8 cellular contexts compared by ENCODE assay signal in genomic region chr12:120534203-120534702, GRCh38. TPM values are rescaled to one million over a fixed set of nuclear protein-coding genes. Genes with fewer than 3 reads are reported as not detected.
DNase-seq lines count a peak whose midpoint lies in the region; ATAC-seq, FAIRE-seq and TF ChIP-seq lines count a peak whose summit lies in the region.

Gene RNF10, plus strand, starts transcription at chr12:120534356. Its CDS starts 456 bp downstream, at chr12:120534812.

- TF ChIP-seq EP300 in esophagus muscularis mucosa (IDR thresholded peaks at IDR 0.05) = no peak

- H3K9me3 ChIP-seq in Peyer's patch = no peaks in the 10 kb centered on the region
- no peaks in the 10 kb centered on the region for H3K9me3 ChIP-seq in esophagus muscularis mucosa
- H3K9me3 ChIP-seq in mucosa of stomach (ENCODE audit: control insufficient read depth, low read length) = no peaks in the 10 kb centered on the region

- peak within 1 kb of the TSS; percentile 88 to 97 for H3K4me3 Mint-ChIP-seq in activated T-cell treated with anti-CD3 and anti-CD28 coated beads, Interleukin-2, amount 50 U/mL, for 72 hours

- peak within 1 kb of the TSS; percentile 94 for H3K9ac ChIP-seq in mucosa of stomach (ENCODE audit: low read length)

- H3K27me3 ChIP-seq in Peyer's patch (no peaks in the 10 kb centered on the region), esophagus muscularis mucosa (no peaks in the 10 kb centered on the region), mucosa of stomach (ENCODE audit: control insufficient read depth, insufficient read depth, low read length) (no peaks in the 10 kb centered on the region)

- peaks cover 6 to 16% of the 10 kb centered on the region in 2 donors for H3K36me3 Mint-ChIP-seq in activated T-cell treated with anti-CD3 and anti-CD28 coated beads, Interleukin-2, amount 50 U/mL, for 72 hours (ENCODE audit: insufficient read depth in 2 of 2)

- H3K27ac ChIP-seq in Peyer's patch (peak within 1 kb of the TSS; percentile 91 to 98 (median 94)), esophagus muscularis mucosa (replicated peaks in 1 of 4) (peak within 1 kb of the TSS; percentile 96 to 98 (median 96))

- TF ChIP-seq CTCF in D721Med (IDR thresholded peaks at IDR 0.05; ENCODE audit: insufficient read depth, missing control alignments) (no peak), Peyer's patch (IDR thresholded peaks at IDR 0.05) (no peak), esophagus muscularis mucosa (IDR thresholded peaks at IDR 0.05) (peak in 1 of 3 experiments; percentile 6)

- peak within 1 kb of the TSS; percentile 98 for H3K27ac Mint-ChIP-seq in activated T-cell treated with anti-CD3 and anti-CD28 coated beads, Interleukin-2, amount 50 U/mL, for 72 hours

- under 1% methylated on average over 34 of the region's 43 CpGs for WGBS in esophagus muscularis mucosa

- intact Hi-C loops in esophagus muscularis mucosa (cut with DNase I) = no loop called here

- DNase-seq in D721Med (ENCODE audit: insufficient read length, low spot score) (peak; percentile 95), KG1 (lab: John Stamatoyannopoulos, UW) (peak; percentile 68), Peyer's patch (peak; percentile 78 to 92 (median 83)), esophagus muscularis mucosa (ENCODE audit: extremely low spot score) (peak; percentile 93)
- peak; percentile 80 for DNase-seq in activated T-cell treated with anti-CD3 and anti-CD28 coated beads, Interleukin-2, amount 50 U/mL, for 72 hours
- peak; percentile 38 to 40 for DNase-seq in stimulated activated CD8-positive, alpha-beta memory T cell treated with anti-CD3 and anti-CD28 coated beads, Interleukin-7, amount 100 ng/mL, for 1 hour (ENCODE audit: low read depth in 2 of 2)

- H3K4me1 ChIP-seq in Peyer's patch = peaks cover 6 to 39% (median 17%) of the 10 kb centered on the region in 4 donors
- peaks cover 37 to 56% (median 52%) of the 10 kb centered on the region in 4 donors for H3K4me1 ChIP-seq in esophagus muscularis mucosa
- H3K4me1 ChIP-seq in mucosa of stomach (ENCODE audit: control insufficient read depth, insufficient read depth, low read length) = peaks cover 22% of the 10 kb centered on the region

- no peaks in the 10 kb centered on the region for H3K27me3 Mint-ChIP-seq in activated T-cell treated with anti-CD3 and anti-CD28 coated beads, Interleukin-2, amount 50 U/mL, for 72 hours (ENCODE audit: low read depth)

- H3K4me1 Mint-ChIP-seq in activated T-cell treated with anti-CD3 and anti-CD28 coated beads, Interleukin-2, amount 50 U/mL, for 72 hours (ENCODE audit: low read depth) = peaks cover 62% of the 10 kb centered on the region

- no peak for FAIRE-seq in D721Med (lab: Jason Lieb, UNC)

- H3K4me3 ChIP-seq in Peyer's patch (peak within 1 kb of the TSS; percentile 81 to 96 (median 88)), esophagus muscularis mucosa (peak within 1 kb of the TSS; percentile 80 to 97 (median 88)), mucosa of stomach (ENCODE audit: low read length) (peak within 1 kb of the TSS; percentile 65)

- peak; percentile 55 for ATAC-seq in GM21528 (IDR thresholded peaks at IDR 0.05; ENCODE audit: low FRiP score, unreplicated experiment)
- ATAC-seq in activated T-cell treated with anti-CD3 and anti-CD28 coated beads, Interleukin-2, amount 50 U/mL, for 72 hours (replicated peaks in 1 of 2) = peak; percentile 80 to 81

- peak; percentile 98 for TF ChIP-seq POLR2A in Peyer's patch (IDR thresholded peaks at IDR 0.05)
- peak; percentile 98 for TF ChIP-seq POLR2A in esophagus muscularis mucosa (IDR thresholded peaks at IDR 0.05; ENCODE audit: low read depth)

- H3K36me3 ChIP-seq in Peyer's patch = no peaks in the 10 kb centered on the region
- H3K36me3 ChIP-seq in esophagus muscularis mucosa = peaks cover 0 to 12% (median 0%) of the 10 kb centered on the region in 4 donors
- H3K36me3 ChIP-seq in mucosa of stomach (ENCODE audit: control insufficient read depth, insufficient read depth, low read length) = no peaks in the 10 kb centered on the region

- H3K9me3 Mint-ChIP-seq in activated T-cell treated with anti-CD3 and anti-CD28 coated beads, Interleukin-2, amount 50 U/mL, for 72 hours = no peaks in the 10 kb centered on the region

RNA-seq across cellular contexts. Expression of gene RNF10, which starts in this region (rescaled TPM):
- total RNA-seq in Peyer's patch (100 to 1,000 TPM; 220 to 375 (median 305) TPM), esophagus muscularis mucosa (100 to 1,000 TPM; 160 to 296 (median 175) TPM)
- 100 to 1,000 TPM; 198 to 200 TPM for total RNA-seq in activated T-cell treated with anti-CD3 and anti-CD28 coated beads, Interleukin-2, amount 50 U/mL, for 72 hours

Comparison
In these comparisons a context has a peak if more than half of its experiments do, and no peak if none do; other contexts are left out.
1. Peak in every context shown above with its lines: DNase-seq, ATAC-seq, H3K4me3 ChIP-seq and H3K27ac ChIP-seq.
2. DNase-seq: peak in every context shown above with its lines; median percentile 95 in D721Med; 93 in esophagus muscularis mucosa; 83 in Peyer's patch; 80 in activated T-cell treated with anti-CD3 and anti-CD28 coated beads, Interleukin-2, amount 50 U/mL, for 72 hours; 68 in KG1; 39 in stimulated activated CD8-positive, alpha-beta memory T cell treated with anti-CD3 and anti-CD28 coated beads, Interleukin-7, amount 100 ng/mL, for 1 hour.